ENCODE assay signal across 14 cellular contexts in genomic region chr18:76373297-76373696, GRCh38.
"Had no signal": no experiment of that assay in that cellular context is flagged by ENCODE, and none has a peak within 500 bp of the region (broad histone marks: within the 10 kb centered on the region; RNA-seq: fewer than 3 reads in every experiment).

No MANE protein-coding gene starts in this region.

- H3K4me3 ChIP-seq: ascending aorta, cardiac muscle cell, right atrium auricular region, skin epidermis, tibial artery, vagina had no signal

- H3K36me3 Mint-ChIP-seq: activated CD4-positive, alpha-beta memory T cell treated with anti-CD3 and anti-CD28 coated beads for 36 hours had no signal

- H3K4me3 Mint-ChIP-seq: activated CD4-positive, alpha-beta memory T cell treated with anti-CD3 and anti-CD28 coated beads for 36 hours; activated naive CD4-positive, alpha-beta T cell treated with anti-CD3 and anti-CD28 coated beads for 36 hours; mesothelial cell of epicardium had no signal

- H3K27ac ChIP-seq: ascending aorta, cardiac muscle cell, right atrium auricular region, skin epidermis, tibial artery, vagina had no signal

- ATAC-seq: left ventricle myocardium superior had no signal

- H3K4me1 Mint-ChIP-seq: mesothelial cell of epicardium had no signal

- H3K9me3 Mint-ChIP-seq: activated CD4-positive, alpha-beta memory T cell treated with anti-CD3 and anti-CD28 coated beads for 36 hours; activated naive CD4-positive, alpha-beta T cell treated with anti-CD3 and anti-CD28 coated beads for 36 hours; mesothelial cell of epicardium had no signal

- H3K9me3 ChIP-seq: ascending aorta, right atrium auricular region, tibial artery, vagina had no signal

- DNase-seq: activated CD4-positive, alpha-beta memory T cell treated with anti-CD3 and anti-CD28 coated beads for 36 hours; activated CD8-positive, alpha-beta memory T cell treated with anti-CD3 and anti-CD28 coated beads, Interleukin-2, amount 50 U/mL, for 48 hours; activated naive CD4-positive, alpha-beta T cell treated with anti-CD3 and anti-CD28 coated beads for 36 hours; foreskin melanocyte; islet precursor cell; left ventricle myocardium superior; nucleus accumbens had no signal

- H3K27ac Mint-ChIP-seq: activated CD4-positive, alpha-beta memory T cell treated with anti-CD3 and anti-CD28 coated beads for 36 hours; activated naive CD4-positive, alpha-beta T cell treated with anti-CD3 and anti-CD28 coated beads for 36 hours; mesothelial cell of epicardium had no signal

- H3K27me3 ChIP-seq: ascending aorta, cardiac muscle cell, right atrium auricular region, tibial artery, vagina had no signal

- H3K4me1 ChIP-seq: ascending aorta, right atrium auricular region, tibial artery had no signal
